ENCODE assay signal across 12 cellular contexts in genomic region chr18:23306842-23307241, GRCh38.
DNase-seq lines count a peak whose midpoint lies in the region; ATAC-seq lines count a peak whose summit lies in the region.
"Had no signal": no experiment of that assay in that cellular context is flagged by ENCODE, and none has a peak within 500 bp of the region (broad histone marks: within the 10 kb centered on the region; RNA-seq: fewer than 3 reads in every experiment).

No MANE protein-coding gene starts in this region.

- CTCF ChIA-PET in activated CD8-positive, alpha-beta T cell treated with anti-CD3 and anti-CD28 coated beads, Interleukin-2, amount 10 ng/mL, durations not matched to agents 7 days and 5 days (lab: Charles Lee): interaction anchor here (1.4 to 1.7 kb wide), 2 partner anchors 52 to 78 kb away, joined by 3 to 7 read pairs; no protein-coding TSS in a partner anchor

- no peaks in the 10 kb centered on the region for H3K36me3 Mint-ChIP-seq in activated T-cell treated with anti-CD3 and anti-CD28 coated beads, Interleukin-2, amount 50 U/mL, for 72 hours (ENCODE audit: insufficient read depth in 2 of 2)
- H3K36me3 Mint-ChIP-seq in activated CD8-positive, alpha-beta T cell treated with anti-CD3 and anti-CD28 coated beads, Interleukin-2, amount 10 ng/mL, durations not matched to agents 7 days and 5 days (ENCODE audit: low read depth): peaks cover 19% of the 10 kb centered on the region
- H3K36me3 Mint-ChIP-seq in activated T-helper 17 cell treated with anti-CD3 and anti-CD28 coated beads, Interleukin-2, amount 50 U/mL, for 72 hours (ENCODE audit: low read depth): no peaks in the 10 kb centered on the region

- no peak overlapping the region for H3K27ac Mint-ChIP-seq in activated T-cell treated with anti-CD3 and anti-CD28 coated beads, Interleukin-2, amount 50 U/mL, for 72 hours
- peak overlapping the region; percentile 97 for H3K27ac Mint-ChIP-seq in activated CD8-positive, alpha-beta T cell treated with anti-CD3 and anti-CD28 coated beads, Interleukin-2, amount 10 ng/mL, durations not matched to agents 7 days and 5 days
- no peak overlapping the region for H3K27ac Mint-ChIP-seq in stimulated activated naive CD8-positive, alpha-beta T cell treated with anti-CD3 and anti-CD28 coated beads, Interleukin-15, amount 100 ng/mL, for 72 hours
- no peak overlapping the region for H3K27ac Mint-ChIP-seq in activated T-helper 17 cell treated with anti-CD3 and anti-CD28 coated beads, Interleukin-2, amount 50 U/mL, for 72 hours

- H3K4me1 Mint-ChIP-seq in activated T-cell treated with anti-CD3 and anti-CD28 coated beads, Interleukin-2, amount 50 U/mL, for 72 hours (ENCODE audit: low read depth): peaks cover 25% of the 10 kb centered on the region
- H3K4me1 Mint-ChIP-seq in activated CD8-positive, alpha-beta T cell treated with anti-CD3 and anti-CD28 coated beads, Interleukin-2, amount 10 ng/mL, durations not matched to agents 7 days and 5 days (ENCODE audit: low read depth): peaks cover 56% of the 10 kb centered on the region
- H3K4me1 Mint-ChIP-seq in stimulated activated naive CD8-positive, alpha-beta T cell treated with anti-CD3 and anti-CD28 coated beads, Interleukin-15, amount 100 ng/mL, for 72 hours: peaks cover 32% of the 10 kb centered on the region
- peaks cover 17% of the 10 kb centered on the region for H3K4me1 Mint-ChIP-seq in activated T-helper 17 cell treated with anti-CD3 and anti-CD28 coated beads, Interleukin-2, amount 50 U/mL, for 72 hours

- ATAC-seq in activated T-cell treated with anti-CD3 and anti-CD28 coated beads, Interleukin-2, amount 50 U/mL, for 72 hours (replicated peaks in 1 of 2): peak; percentile 45 to 67
- peak; percentile 49 for ATAC-seq in HG02642 (IDR thresholded peaks at IDR 0.05; ENCODE audit: poor library complexity, unreplicated experiment)
- peak; percentile 83 for ATAC-seq in activated CD8-positive, alpha-beta T cell treated with anti-CD3 and anti-CD28 coated beads, Interleukin-2, amount 10 ng/mL, durations not matched to agents 7 days and 5 days
- peak; percentile 58 for ATAC-seq in stimulated activated naive CD8-positive, alpha-beta T cell treated with anti-CD3 and anti-CD28 coated beads, Interleukin-15, amount 100 ng/mL, for 72 hours
- no peak for ATAC-seq in activated T-helper 17 cell treated with anti-CD3 and anti-CD28 coated beads, Interleukin-2, amount 50 U/mL, for 72 hours (replicated peaks)
- ATAC-seq: naive thymus-derived CD8-positive, alpha-beta T cell had no signal

- H3K4me3 Mint-ChIP-seq in activated T-cell treated with anti-CD3 and anti-CD28 coated beads, Interleukin-2, amount 50 U/mL, for 72 hours: no peak overlapping the region
- peak overlapping the region; percentile 54 for H3K4me3 Mint-ChIP-seq in activated CD8-positive, alpha-beta T cell treated with anti-CD3 and anti-CD28 coated beads, Interleukin-2, amount 10 ng/mL, durations not matched to agents 7 days and 5 days
- H3K4me3 Mint-ChIP-seq in stimulated activated naive CD8-positive, alpha-beta T cell treated with anti-CD3 and anti-CD28 coated beads, Interleukin-15, amount 100 ng/mL, for 72 hours: no peak overlapping the region
- H3K4me3 Mint-ChIP-seq in activated T-helper 17 cell treated with anti-CD3 and anti-CD28 coated beads, Interleukin-2, amount 50 U/mL, for 72 hours: no peak overlapping the region

- H3K27me3 Mint-ChIP-seq in activated T-cell treated with anti-CD3 and anti-CD28 coated beads, Interleukin-2, amount 50 U/mL, for 72 hours (ENCODE audit: low read depth): no peaks in the 10 kb centered on the region
- H3K27me3 Mint-ChIP-seq in activated CD8-positive, alpha-beta T cell treated with anti-CD3 and anti-CD28 coated beads, Interleukin-2, amount 10 ng/mL, durations not matched to agents 7 days and 5 days (ENCODE audit: low read depth): no peaks in the 10 kb centered on the region
- no peaks in the 10 kb centered on the region for H3K27me3 Mint-ChIP-seq in stimulated activated naive CD8-positive, alpha-beta T cell treated with anti-CD3 and anti-CD28 coated beads, Interleukin-15, amount 100 ng/mL, for 72 hours
- H3K27me3 Mint-ChIP-seq in activated T-helper 17 cell treated with anti-CD3 and anti-CD28 coated beads, Interleukin-2, amount 50 U/mL, for 72 hours: no peaks in the 10 kb centered on the region
- H3K27me3 Mint-ChIP-seq: naive thymus-derived CD8-positive, alpha-beta T cell had no signal

- H3K9me3 Mint-ChIP-seq in activated T-cell treated with anti-CD3 and anti-CD28 coated beads, Interleukin-2, amount 50 U/mL, for 72 hours: no peaks in the 10 kb centered on the region
- no peaks in the 10 kb centered on the region for H3K9me3 Mint-ChIP-seq in activated CD8-positive, alpha-beta T cell treated with anti-CD3 and anti-CD28 coated beads, Interleukin-2, amount 10 ng/mL, durations not matched to agents 7 days and 5 days (ENCODE audit: insufficient read depth)
- H3K9me3 Mint-ChIP-seq in stimulated activated naive CD8-positive, alpha-beta T cell treated with anti-CD3 and anti-CD28 coated beads, Interleukin-15, amount 100 ng/mL, for 72 hours: no peaks in the 10 kb centered on the region
- H3K9me3 Mint-ChIP-seq in activated T-helper 17 cell treated with anti-CD3 and anti-CD28 coated beads, Interleukin-2, amount 50 U/mL, for 72 hours: no peaks in the 10 kb centered on the region
- H3K9me3 Mint-ChIP-seq: naive thymus-derived CD8-positive, alpha-beta T cell had no signal

- POLR2A ChIA-PET in activated CD8-positive, alpha-beta T cell treated with anti-CD3 and anti-CD28 coated beads, Interleukin-2, amount 10 ng/mL, durations not matched to agents 7 days and 5 days (lab: Charles Lee): interaction anchor here (1.8 kb wide), 1 partner anchor 47 kb away, joined by 6 read pairs; no protein-coding TSS in a partner anchor

- DNase-seq in activated T-cell treated with anti-CD3 and anti-CD28 coated beads, Interleukin-2, amount 50 U/mL, for 72 hours: peak in 1 of 2 donors; percentile 9
- no peak for DNase-seq in activated T-cell treated with anti-CD3 and anti-CD28 coated beads, Interleukin-2, amount 50 U/mL, for 48 hours
- peak; percentile 67 for DNase-seq in activated CD8-positive, alpha-beta T cell treated with anti-CD3 and anti-CD28 coated beads, Interleukin-2, amount 10 ng/mL, durations not matched to agents 7 days and 5 days
- DNase-seq in stimulated activated naive CD8-positive, alpha-beta T cell treated with anti-CD3 and anti-CD28 coated beads, Interleukin-15, amount 100 ng/mL, for 72 hours: no peak
- no peak for DNase-seq in NCI-H146 (lab: John Stamatoyannopoulos, UW)
- no peak for DNase-seq in NCI-H446 treated with DMSO at 0.1 percent for 48 hours (lab: John Stamatoyannopoulos, UW)
- DNase-seq: cortex of kidney; NCI-H2029; stimulated activated CD4-positive, alpha-beta T cell treated with anti-CD3 and anti-CD28 coated beads, Interleukin-2, amount 100 ng/mL, for 24 hours had no signal
